17 cellular contexts compared by ENCODE assay signal in the genomic region with DNA sequence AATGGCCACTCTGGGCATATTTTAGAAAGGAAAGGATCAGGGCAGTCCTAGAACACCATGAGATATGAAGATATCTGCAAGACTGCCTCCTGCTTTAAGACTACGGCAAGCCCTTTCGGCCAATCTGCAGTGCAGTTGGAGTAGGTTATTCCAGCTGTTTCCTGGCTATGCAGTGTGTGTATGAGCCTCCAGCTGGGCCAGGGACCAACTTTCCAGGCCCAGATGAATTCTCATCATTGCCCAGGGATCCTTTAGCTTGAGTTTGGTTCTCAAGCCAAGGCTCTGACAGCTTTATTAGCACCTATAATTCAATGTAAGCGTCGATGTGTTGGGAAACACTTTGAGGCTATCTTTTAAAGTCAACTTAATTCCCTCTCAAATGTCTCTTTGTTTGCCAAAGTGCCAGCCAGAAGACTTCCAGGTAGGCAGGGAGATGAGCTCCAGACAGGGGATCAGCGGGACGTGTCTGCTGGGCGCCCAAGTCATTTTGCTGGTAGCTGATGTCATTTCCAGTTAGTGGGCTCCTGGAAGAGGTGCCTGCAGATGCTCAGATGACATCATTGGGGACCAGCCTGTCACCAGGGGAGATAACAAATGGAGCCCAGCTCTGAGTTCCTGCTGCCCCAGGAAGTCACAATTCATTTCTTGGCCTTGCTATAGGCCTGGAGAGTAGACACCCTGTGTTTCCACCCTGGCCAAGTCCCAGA.
A peak's percentile ranks its signal among the peaks of the same experiment; 100 is the strongest.
DNase-seq lines count a peak whose midpoint lies in the region; ATAC-seq, FAIRE-seq and TF ChIP-seq lines count a peak whose summit lies in the region.
"Had no signal": no experiment of that assay in that cellular context is flagged by ENCODE, and none has a peak within 500 bp of the region (broad histone marks: within the 10 kb centered on the region; RNA-seq: fewer than 3 reads in every experiment).

No MANE protein-coding gene starts in this region.

- no peak overlapping the region for H4K91ac ChIP-seq in neuronal stem cell (ENCODE audit: low read depth, low read length, poor library complexity)

- no peaks in the 10 kb centered on the region for H3K79me1 ChIP-seq in neuronal stem cell (ENCODE audit: low read depth, low read length)

- no peak overlapping the region for H2BK12ac ChIP-seq in neuronal stem cell (ENCODE audit: low read length)

- no peak overlapping the region for H3K4me3 ChIP-seq in K562
- no peak overlapping the region for H3K4me3 ChIP-seq in neuronal stem cell (ENCODE audit: low read length in 2 of 2)
- H3K4me3 ChIP-seq in stomach: no peak overlapping the region
- H3K4me3 ChIP-seq in CD8-positive, alpha-beta T cell (ENCODE audit: low read depth, low read length): no peak overlapping the region
- no peak overlapping the region for H3K4me3 ChIP-seq in right atrium auricular region

- no peaks in the 10 kb centered on the region for H3K36me3 Mint-ChIP-seq in CD8-positive, alpha-beta T cell

- TF ChIP-seq CTCF in K562 (IDR thresholded peaks at IDR 0.05 in 2 of 3, conservative IDR thresholded peaks at IDR 0.05 in 1 of 3; ENCODE audit: insufficient read depth in 2 of 3, low read depth in 1 of 3, low read length in 3 of 3): no peak
- no peak for TF ChIP-seq CTCF in stomach (IDR thresholded peaks at IDR 0.05)
- no peak for TF ChIP-seq CTCF in CD8-positive, alpha-beta T cell (IDR thresholded peaks at IDR 0.05)
- TF ChIP-seq CTCF in right atrium auricular region (IDR thresholded peaks at IDR 0.05): no peak

- no peak overlapping the region for H2BK120ac ChIP-seq in neuronal stem cell (ENCODE audit: low read depth, low read length)

- H3K4me1 Mint-ChIP-seq in CD8-positive, alpha-beta T cell (ENCODE audit: low read depth): no peaks in the 10 kb centered on the region

- H3K9me3 Mint-ChIP-seq in CD8-positive, alpha-beta T cell: no peaks in the 10 kb centered on the region

- H3K4me2 ChIP-seq in K562 (ENCODE audit: insufficient read depth, low read length) (no peak overlapping the region), neuronal stem cell (ENCODE audit: insufficient read depth, low read length, poor library complexity, severe bottlenecking) (no peak overlapping the region)
- H3K4me2 ChIP-seq: KMS-11 had no signal

- H3K27me3 ChIP-seq in K562 (ENCODE audit: control insufficient read depth in 2 of 2, insufficient read depth in 2 of 2, low read length in 2 of 2) (peaks cover 2 to 11% of the 10 kb centered on the region in 2 experiments; a peak in 3 of 5 replicates), neuronal stem cell (ENCODE audit: control insufficient read depth in 3 of 3, insufficient read depth in 3 of 3, low read depth in 1 of 3, low read length in 3 of 3) (no peaks in the 10 kb centered on the region), stomach (no peaks in the 10 kb centered on the region), right atrium auricular region (no peaks in the 10 kb centered on the region)
- no peaks in the 10 kb centered on the region for H3K27me3 ChIP-seq in CD8-positive, alpha-beta T cell (ENCODE audit: insufficient read depth, low read length)

- H3K4me1 ChIP-seq in K562 (replicated peaks in 1 of 2; ENCODE audit: control insufficient read depth in 2 of 2, insufficient read depth in 2 of 2, low read length in 2 of 2) (no peaks in the 10 kb centered on the region), neuronal stem cell (ENCODE audit: control insufficient read depth in 2 of 2, insufficient read depth in 1 of 2, low read depth in 1 of 2, low read length in 2 of 2) (peaks cover 0 to 7% of the 10 kb centered on the region in 2 donors), stomach (peaks cover 0 to 3% (median 0%) of the 10 kb centered on the region in 4 donors), right atrium auricular region (no peaks in the 10 kb centered on the region)
- H3K4me1 ChIP-seq in CD8-positive, alpha-beta T cell (ENCODE audit: insufficient read depth, low read length): no peaks in the 10 kb centered on the region

- H3K9me1 ChIP-seq in K562 (ENCODE audit: control insufficient read depth, insufficient read depth, low read length): no peaks in the 10 kb centered on the region

- no peaks in the 10 kb centered on the region for H3K79me2 ChIP-seq in K562 (ENCODE audit: control insufficient read depth, insufficient read depth, low read length)

- DNase-seq in HEK293T (ENCODE audit: extremely low spot score): no peak
- DNase-seq in K562 (ENCODE audit: extremely low read depth in 1 of 4, low spot score in 3 of 4): no peak
- no peak for DNase-seq in neuronal stem cell (ENCODE audit: low spot score)
- no peak for DNase-seq in stomach
- DNase-seq in CD8-positive, alpha-beta T cell: no peak
- DNase-seq in right atrium auricular region (ENCODE audit: low spot score): no peak
- DNase-seq in GM19239 (ENCODE audit: insufficient read length, low spot score): no peak
- DNase-seq: AML-193, Caco-2, EL, NCI-H1436, NCI-H2029 treated with DMSO at 0.1 percent for 48 hours, NCI-H510A, NCI-H774, RPMI8226 had no signal

- no peak overlapping the region for H2BK15ac ChIP-seq in neuronal stem cell (ENCODE audit: low read length)

- H4K8ac ChIP-seq in neuronal stem cell (ENCODE audit: low read depth, low read length): no peak overlapping the region

- intact Hi-C loops in K562 (cut with micrococcal nuclease): no loop called here
- intact Hi-C loops in stomach (cut with DNase I; ENCODE audit: low total_unique reads): no loop called here
- intact Hi-C loops in CD8-positive, alpha-beta T cell (cut with DNase I, micrococcal nuclease): no loop called here

- CTCF ChIA-PET in HEK293T (lab: Yijun Ruan, JAX): interaction anchor here (1.3 to 2.2 kb wide), 2 partner anchors 9 to 16 kb away, joined by 3 to 5 read pairs; no protein-coding TSS in a partner anchor
- CTCF ChIA-PET in K562 (lab: Yijun Ruan, JAX; ENCODE audit: low intra/inter-chr PET ratio): no interaction called here
- CTCF ChIA-PET in CD8-positive, alpha-beta T cell (lab: Charles Lee): no interaction called here

- H3K27ac Mint-ChIP-seq in CD8-positive, alpha-beta T cell: no peak overlapping the region

- FAIRE-seq in K562 (lab: Jason Lieb, UNC) (no peak), GM19239 (lab: Jason Lieb, UNC) (no peak)

- H3K4me3 Mint-ChIP-seq in CD8-positive, alpha-beta T cell: no peak overlapping the region

- no peak overlapping the region for H2BK5ac ChIP-seq in neuronal stem cell (ENCODE audit: low read length)

- TF ChIP-seq EP300 in K562 (IDR thresholded peaks at IDR 0.05; ENCODE audit: low read length) (no peak), stomach (IDR thresholded peaks at IDR 0.05) (peak; percentile 67)

- WGBS in K562 (ENCODE audit: insufficient coverage, low coverage, missing lambda C conversion rate): 2% methylated on average over 7 of the region's 7 CpGs
- no CpG with 5 or more reads among the region's 7 CpGs for whole genome bisulfite sequencing in neuronal stem cell (ENCODE audit: extremely low coverage in 2 of 2, insufficient read length in 2 of 2, insufficient replicate concordance in 1 of 2), 2 donors
- WGBS in stomach, 5 donors: 86 to 99% (median 92%) methylated on average over 7 of the region's 7 CpGs

- TF ChIP-seq POLR2A in K562 (conservative IDR thresholded peaks at IDR 0.05) (no peak), stomach (IDR thresholded peaks at IDR 0.05) (no peak)

- TF ChIP-seq RAD21 in K562 (CRISPR knock-in tag; conservative IDR thresholded peaks at IDR 0.05 in 1 of 2, IDR thresholded peaks at IDR 0.05 in 1 of 2): no peak

- no TSS peak for BruUV-seq in K562 (replicated peaks; lab: Mats Ljungman, UMichigan)

- no peaks in the 10 kb centered on the region for H3K27me3 Mint-ChIP-seq in CD8-positive, alpha-beta T cell (ENCODE audit: low read depth)

- in situ Hi-C loops in K562 (cut with MboI): loop anchor here (25.0 kb wide), 1 partner anchor 776 kb away; no protein-coding TSS in a partner anchor

- H4K20me1 ChIP-seq in K562 (replicated peaks; ENCODE audit: control insufficient read depth, insufficient read depth, low read length): no peaks in the 10 kb centered on the region

- H3K36me3 ChIP-seq in K562 (ENCODE audit: control insufficient read depth, insufficient read depth, low read length): no peaks in the 10 kb centered on the region
- H3K36me3 ChIP-seq in neuronal stem cell (replicated peaks in 1 of 2; ENCODE audit: control insufficient read depth in 2 of 2, insufficient read depth in 2 of 2, low read length in 2 of 2): no peaks in the 10 kb centered on the region
- no peaks in the 10 kb centered on the region for H3K36me3 ChIP-seq in stomach
- no peaks in the 10 kb centered on the region for H3K36me3 ChIP-seq in CD8-positive, alpha-beta T cell (ENCODE audit: insufficient read depth, low read length)
- no peaks in the 10 kb centered on the region for H3K36me3 ChIP-seq in right atrium auricular region

- H3K4ac ChIP-seq in neuronal stem cell (ENCODE audit: low read length): no peak overlapping the region

- H3K14ac ChIP-seq in neuronal stem cell (ENCODE audit: low read length): no peak overlapping the region

- ATAC-seq in K562 (no peak), HG02870 (IDR thresholded peaks at IDR 0.05; ENCODE audit: unreplicated experiment) (no peak)
- ATAC-seq in CD8-positive, alpha-beta T cell: no peak

- no peak overlapping the region for H3K9ac ChIP-seq in K562 (ENCODE audit: insufficient read depth in 1 of 2, low read depth in 2 of 2, low read length in 2 of 2)
- H3K9ac ChIP-seq in neuronal stem cell (ENCODE audit: low read depth, low read length, poor library complexity): no peak overlapping the region
- H3K9ac ChIP-seq: KMS-11 had no signal

- no peak overlapping the region for H3K27ac ChIP-seq in K562 (ENCODE audit: extremely low read depth, low read depth, low read length)
- H3K27ac ChIP-seq in neuronal stem cell (replicated peaks; ENCODE audit: low read length): no peak overlapping the region
- no peak overlapping the region for H3K27ac ChIP-seq in stomach
- H3K27ac ChIP-seq in CD8-positive, alpha-beta T cell (ENCODE audit: low read depth, low read length): no peak overlapping the region
- no peak overlapping the region for H3K27ac ChIP-seq in right atrium auricular region
- H3K27ac ChIP-seq: KMS-11 had no signal

- POLR2A ChIA-PET in HEK293T (lab: Yijun Ruan, JAX) (no interaction called here), K562 (lab: Yijun Ruan, JAX) (interaction anchor here (0.9 kb wide), 1 partner anchor 133 kb away, joined by 6 read pairs; no protein-coding TSS in a partner anchor)
- POLR2A ChIA-PET in CD8-positive, alpha-beta T cell (lab: Charles Lee): no interaction called here

- H3K18ac ChIP-seq in neuronal stem cell (ENCODE audit: low read length): peak overlapping the region; percentile 9

- no peaks in the 10 kb centered on the region for H3K9me3 ChIP-seq in K562 (replicated peaks; ENCODE audit: control insufficient read depth, insufficient read depth, low read depth, low read length)
- H3K9me3 ChIP-seq in neuronal stem cell (replicated peaks in 1 of 2; ENCODE audit: control insufficient read depth in 2 of 2, insufficient read depth in 1 of 2, low read depth in 1 of 2, low read length in 2 of 2): no peaks in the 10 kb centered on the region
- no peaks in the 10 kb centered on the region for H3K9me3 ChIP-seq in stomach
- H3K9me3 ChIP-seq in CD8-positive, alpha-beta T cell (ENCODE audit: low read length): no peaks in the 10 kb centered on the region
- no peaks in the 10 kb centered on the region for H3K9me3 ChIP-seq in right atrium auricular region
- H3K9me3 ChIP-seq: Caco-2 had no signal

- H2AK5ac ChIP-seq in neuronal stem cell (ENCODE audit: low read depth, low read length): no peak overlapping the region

- no peak overlapping the region for H3K23ac ChIP-seq in neuronal stem cell (ENCODE audit: low read depth, low read length, poor library complexity)

- H2AFZ ChIP-seq in K562 (ENCODE audit: low read depth, low read length): no peak overlapping the region
- no peak overlapping the region for H2AFZ ChIP-seq in neuronal stem cell (ENCODE audit: low read length)
